20 cellular contexts compared by ENCODE assay signal in the genomic region with DNA sequence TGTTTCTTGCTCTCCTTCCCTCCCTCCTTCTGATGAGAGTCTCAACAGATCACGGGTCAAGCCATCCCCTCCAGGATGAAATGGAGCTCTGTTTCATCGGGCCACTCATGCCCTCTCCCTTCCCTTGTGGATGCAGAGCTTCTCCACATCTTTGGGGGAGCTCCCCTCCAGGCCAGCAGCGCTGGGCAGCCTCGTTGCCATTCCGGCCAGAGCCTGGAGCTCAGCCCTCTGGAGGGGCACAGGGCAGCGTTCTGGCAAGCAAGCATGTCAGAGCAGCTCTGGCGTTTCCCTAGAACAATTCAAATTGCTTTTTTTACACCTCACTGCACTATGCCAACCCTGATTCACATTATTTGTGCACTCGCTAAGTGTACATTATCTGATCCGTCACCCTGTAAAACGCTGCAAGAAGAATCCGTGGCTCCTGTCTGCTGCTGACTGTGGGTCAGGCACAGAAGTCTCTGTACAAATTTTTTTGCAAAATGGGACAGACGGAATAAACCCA.
DNase-seq lines count a peak whose midpoint lies in the region; ATAC-seq, FAIRE-seq and TF ChIP-seq lines count a peak whose summit lies in the region.
"Had no signal": no experiment of that assay in that cellular context is flagged by ENCODE, and none has a peak within 500 bp of the region (broad histone marks: within the 10 kb centered on the region; RNA-seq: fewer than 3 reads in every experiment).

No MANE protein-coding gene starts in this region.

- H3K36me3 Mint-ChIP-seq in brain, result no peaks in the 10 kb centered on the region
- H3K36me3 Mint-ChIP-seq in neural crest cell (ENCODE audit: low read depth), result no peaks in the 10 kb centered on the region
- H3K36me3 Mint-ChIP-seq: CD4-positive, CD25-positive, alpha-beta regulatory T cell had no signal

- FAIRE-seq in D721Med (lab: Jason Lieb, UNC), result no peak
- FAIRE-seq: G401.6, GM12892, HTR-8/SVneo had no signal

- DNase-seq in glomerular visceral epithelial cell (ENCODE audit: extremely low spot score) (peak; percentile 6), neural crest cell (ENCODE audit: low read depth, low spot score) (no peak), D721Med (ENCODE audit: insufficient read length, low spot score) (no peak)
- no peak for DNase-seq in stimulated activated CD4-positive, alpha-beta T cell treated with anti-CD3 and anti-CD28 coated beads, Interleukin-12 subunit alpha, Interleukin-12 subunit beta, amount 100 ng/mL, for 4 hours
- DNase-seq: CD4-positive, CD25-positive, alpha-beta regulatory T cell; DMS153; HCEC 1CT; KG1; NCI-H1092; NCI-H1436; NCI-H1930; OCI-M1 had no signal

- H3K9me3 Mint-ChIP-seq in brain (peaks cover 0 to 6% (median 0%) of the 10 kb centered on the region in 5 experiments), neural crest cell (peaks cover 2% of the 10 kb centered on the region)
- H3K9me3 Mint-ChIP-seq: GM23338 had no signal

- TF ChIP-seq CTCF in brain (conservative IDR thresholded peaks at IDR 0.05) (no peak), neural crest cell (conservative IDR thresholded peaks at IDR 0.05) (no peak), D721Med (IDR thresholded peaks at IDR 0.05; ENCODE audit: insufficient read depth, missing control alignments) (no peak)

- peaks cover 60% of the 10 kb centered on the region for H3K4me1 Mint-ChIP-seq in brain
- H3K4me1 Mint-ChIP-seq in neural crest cell, result peaks cover 34% of the 10 kb centered on the region
- H3K4me1 Mint-ChIP-seq: CD4-positive, CD25-positive, alpha-beta regulatory T cell had no signal

- H3K27me3 Mint-ChIP-seq in brain (peaks cover 10% of the 10 kb centered on the region), neural crest cell (ENCODE audit: low read depth) (peaks cover 3% of the 10 kb centered on the region)
- H3K27me3 Mint-ChIP-seq: CD4-positive, CD25-positive, alpha-beta regulatory T cell had no signal

- ATAC-seq in HG02840 (IDR thresholded peaks at IDR 0.05; ENCODE audit: low FRiP score, unreplicated experiment), result no peak
- ATAC-seq in GM21717 (IDR thresholded peaks at IDR 0.05; ENCODE audit: unreplicated experiment), result no peak
- ATAC-seq: GM23338, Right ventricle myocardium inferior had no signal

- peak overlapping the region in 1 of 5 experiments; percentile 35 for H3K4me3 Mint-ChIP-seq in brain
- no peak overlapping the region for H3K4me3 Mint-ChIP-seq in neural crest cell
- H3K4me3 Mint-ChIP-seq: CD4-positive, CD25-positive, alpha-beta regulatory T cell; GM23338 had no signal

- peak overlapping the region in 4 of 5 experiments; percentile 8 to 79 (median 48) for H3K27ac Mint-ChIP-seq in brain
- peak overlapping the region; percentile 24 for H3K27ac Mint-ChIP-seq in neural crest cell (ENCODE audit: unreplicated experiment)
- H3K27ac Mint-ChIP-seq: CD4-positive, CD25-positive, alpha-beta regulatory T cell; GM23338 had no signal
